Comparison of ENCODE assay signal across 14 cellular contexts in the genomic region with DNA sequence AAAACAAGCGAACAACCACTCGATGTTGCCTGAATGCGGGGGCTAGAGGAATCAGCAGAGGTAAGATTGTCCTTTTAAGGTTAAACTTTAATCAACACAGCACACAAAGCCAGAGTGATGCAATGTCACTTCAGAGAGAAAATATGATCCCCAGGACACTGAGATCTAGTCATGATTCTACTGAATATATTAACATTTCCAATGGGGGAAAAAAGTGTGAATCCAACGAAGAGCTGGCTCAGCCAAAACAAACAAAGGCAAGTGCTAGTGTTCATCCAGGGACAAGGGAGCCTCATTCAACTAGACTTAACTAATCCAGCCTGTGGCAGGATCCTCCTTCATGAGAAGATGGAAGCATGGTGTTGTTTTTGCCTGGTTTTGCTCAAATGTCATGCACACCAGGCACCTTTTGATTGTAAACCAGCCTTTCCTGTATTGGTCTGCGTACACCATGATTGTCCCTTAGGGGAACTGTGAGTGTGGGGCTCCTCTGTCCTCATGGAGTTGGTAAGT. TPM values are rescaled to one million over a fixed set of nuclear protein-coding genes. Genes with fewer than 3 reads are reported as not detected.
DNase-seq lines count a peak whose midpoint lies in the region; ATAC-seq, FAIRE-seq and TF ChIP-seq lines count a peak whose summit lies in the region.
"Had no signal": no experiment of that assay in that cellular context is flagged by ENCODE, and none has a peak within 500 bp of the region (broad histone marks: within the 10 kb centered on the region; RNA-seq: fewer than 3 reads in every experiment).

No MANE protein-coding gene starts in this region.

- H3K9me1 ChIP-seq in IMR-90 (ENCODE audit: insufficient read depth, low read length), result peaks cover 7% of the 10 kb centered on the region

- H3K56ac ChIP-seq in IMR-90 (ENCODE audit: extremely low read depth, insufficient read depth, low read length), result no peak overlapping the region

- H2AFZ ChIP-seq in IMR-90 (replicated peaks; ENCODE audit: low read length, poor library complexity), result peak overlapping the region; percentile 19

- H3K36me3 ChIP-seq in IMR-90 (ENCODE audit: control insufficient read depth, insufficient read depth, low read length), result no peaks in the 10 kb centered on the region
- H3K36me3 ChIP-seq: vagina had no signal

- H4K91ac ChIP-seq in IMR-90 (ENCODE audit: insufficient read depth, low read depth, low read length), result peak overlapping the region; percentile 45

- H2AK9ac ChIP-seq in IMR-90 (replicated peaks; ENCODE audit: low read depth, low read length, poor library complexity), result no peak overlapping the region

- H3K27ac ChIP-seq in IMR-90 (ENCODE audit: insufficient read depth, low read length) (no peak overlapping the region), substantia nigra (ENCODE audit: low read depth, low read length, poor library complexity, severe bottlenecking) (peak overlapping the region; percentile 40)
- H3K27ac ChIP-seq: vagina had no signal

- no peak for FAIRE-seq in H54 (lab: Jason Lieb, UNC)

- BruUV-seq in IMR-90 (replicated peaks; lab: Mats Ljungman, UMichigan), result no TSS peak

- H3K4ac ChIP-seq in IMR-90 (ENCODE audit: low read depth, low read length), result peak overlapping the region; percentile 14; the same call in 1 of the 2 replicates

- H2BK20ac ChIP-seq in IMR-90 (ENCODE audit: low read depth, low read length), result peak overlapping the region; percentile 38; the same call in 1 of the 2 replicates

- H3K4me1 ChIP-seq in IMR-90 (ENCODE audit: control insufficient read depth, insufficient read depth, low read length), result peaks cover 10% of the 10 kb centered on the region

- POLR2A ChIA-PET in IMR-90 (lab: Charles Lee; ENCODE audit: unreplicated experiment), result no interaction called here

- peak overlapping the region in 1 of 2 experiments; percentile 49; a peak in 3 of 4 replicates for H4K8ac ChIP-seq in IMR-90 (ENCODE audit: low read depth in 2 of 2, low read length in 2 of 2)

- peak overlapping the region; percentile 67 for H4K5ac ChIP-seq in IMR-90 (ENCODE audit: low read depth, low read length)

- peaks cover 0 to 7% of the 10 kb centered on the region in 2 experiments; a peak in 3 of 4 replicates for H3K79me1 ChIP-seq in IMR-90 (ENCODE audit: low read depth in 1 of 2, low read length in 2 of 2)

- H4K20me1 ChIP-seq in IMR-90 (ENCODE audit: insufficient read depth, low read length), result no peaks in the 10 kb centered on the region

- peak overlapping the region; percentile 21; the same call in 1 of the 2 replicates for H2BK120ac ChIP-seq in IMR-90 (ENCODE audit: low read depth, low read length)

- peak overlapping the region; percentile 24 for H2AK5ac ChIP-seq in IMR-90 (ENCODE audit: low read depth, low read length)

- H3K23ac ChIP-seq in IMR-90 (ENCODE audit: low read depth, low read length), result peak overlapping the region; percentile 11; the same call in 1 of the 2 replicates

- peak overlapping the region; percentile 19; the same call in 1 of the 2 replicates for H3K18ac ChIP-seq in IMR-90 (ENCODE audit: low read depth, low read length)

- TF ChIP-seq CTCF in IMR-90 (conservative IDR thresholded peaks at IDR 0.05; ENCODE audit: low read depth, low read length) (no peak), fibroblast of mammary gland (conservative IDR thresholded peaks at IDR 0.05; ENCODE audit: control insufficient read depth, insufficient read depth, low read depth, low read length) (no peak)

- peak overlapping the region; percentile 15; the same call in 1 of the 3 replicates for H2BK15ac ChIP-seq in IMR-90 (ENCODE audit: low read depth, low read length)

- H2BK5ac ChIP-seq in IMR-90 (ENCODE audit: low read depth, low read length, poor library complexity, severe bottlenecking), result peak overlapping the region; percentile 17

- ATAC-seq in IMR-90 (ENCODE audit: low read depth) (peak; percentile 14; the same call in 1 of the 2 replicates), HG03342 (IDR thresholded peaks at IDR 0.05; ENCODE audit: unreplicated experiment) (no peak), GM21717 (IDR thresholded peaks at IDR 0.05; ENCODE audit: unreplicated experiment) (no peak)

- CTCF ChIA-PET in IMR-90 (lab: Yijun Ruan, JAX), result interaction anchor here (0.6 kb wide), 1 partner anchor 9 kb away, joined by 3 read pairs; no protein-coding TSS in a partner anchor

- dilution Hi-C loops in IMR-90 (cut with HindIII; ENCODE audit: low sequenced_read_pairs, unreplicated experiment), result no loop called here

- H3K14ac ChIP-seq in IMR-90 (replicated peaks; ENCODE audit: low read depth, low read length), result peak overlapping the region; percentile 15; the same call in 1 of the 2 replicates

- in situ Hi-C loops in IMR-90 (cut with MboI; ENCODE audit: low sequenced_read_pairs), result no loop called here

- DNase-seq in IMR-90, result no peak
- peak; percentile 40 for DNase-seq in NCI-H774 (lab: John Stamatoyannopoulos, UW)
- peak; percentile 24 for DNase-seq in fibroblast of mammary gland (ENCODE audit: low read depth)
- DNase-seq in substantia nigra (lab: John Stamatoyannopoulos, UW), result peak in 1 of 49 donors; percentile 19
- no peak for DNase-seq in H54 (ENCODE audit: insufficient read length, low spot score)
- DNase-seq: activated CD4-positive, alpha-beta T cell treated with anti-CD3 and anti-CD28 coated beads, Interleukin-2, amount 10 ng/mL, durations not matched to agents 24 days and 14 days; dermis blood vessel endothelial cell; glutamatergic neuron; SK-N-SH had no signal

- no peak overlapping the region for H3K4me3 ChIP-seq in IMR-90 (ENCODE audit: insufficient read depth, low read depth, low read length)
- no peak overlapping the region for H3K4me3 ChIP-seq in fibroblast of mammary gland (ENCODE audit: control insufficient read depth, low read depth, low read length)
- H3K4me3 ChIP-seq: vagina had no signal

- no peak for TF ChIP-seq RAD21 in IMR-90 (IDR thresholded peaks at IDR 0.05; ENCODE audit: low read length)

- no peaks in the 10 kb centered on the region for H3K9me3 ChIP-seq in IMR-90 (ENCODE audit: control insufficient read depth, insufficient read depth, low read length)
- H3K9me3 ChIP-seq: SK-N-SH, vagina had no signal

- H3K9ac ChIP-seq in IMR-90 (ENCODE audit: low read depth, low read length), result no peak overlapping the region
- H3K9ac ChIP-seq: SK-N-SH had no signal

- intact Hi-C loops in IMR-90 (cut with micrococcal nuclease), result no loop called here

- TF ChIP-seq POLR2A in IMR-90 (IDR thresholded peaks at IDR 0.05; ENCODE audit: low read depth, low read length), result no peak
- TF ChIP-seq POLR2A in H54 (IDR thresholded peaks at IDR 0.05; ENCODE audit: low read depth, low read length), result no peak

- peak overlapping the region; percentile 10; the same call in 1 of the 2 replicates for H3K4me2 ChIP-seq in IMR-90 (ENCODE audit: low read depth, low read length)
- H3K4me2 ChIP-seq: SK-N-SH had no signal

- WGBS in IMR-90 (ENCODE audit: extremely low coverage in 2 of 2, insufficient read length in 1 of 2), 2 experiments, result 100% methylated on average over 1 of the region's 5 CpGs; no CpG with 5 or more reads in 1 of the 2 experiments

- H3K27me3 ChIP-seq in IMR-90 (ENCODE audit: control insufficient read depth, insufficient read depth, low read length), result no peaks in the 10 kb centered on the region
- H3K27me3 ChIP-seq: vagina had no signal

TF ChIP-seq in IMR-90, 13 proteins besides CTCF, POLR2A, EP300 and RAD21:
- TF ChIP-seq SMC3 (IDR thresholded peaks at IDR 0.05; ENCODE audit: low read depth, low read length) (no peak), FOS (IDR thresholded peaks at IDR 0.05; ENCODE audit: low read depth, low read length) (no peak), CEBPB (IDR thresholded peaks at IDR 0.05; ENCODE audit: low read depth, low read length) (peak; percentile 56)

RNA-seq across cellular contexts. Expression of gene SCG5, which starts 35.8 kb away (rescaled TPM):
- 7.9 and 8.3 TPM in 2 replicates for total RNA-seq in IMR-90 (2012; rRNA removed)
- 15.6 and 16.8 TPM in 2 replicates for polyA plus RNA-seq in IMR-90 (2012; rRNA removed)
- 12.1 and 13.8 TPM in 2 replicates for polyA plus RNA-seq in IMR-90 (2012; cell fraction: cytosol; rRNA removed)
- 4.1 and 8.2 TPM in 2 replicates for polyA plus RNA-seq in IMR-90 (2012; cell fraction: nucleus; rRNA removed; ENCODE audit: low replicate concordance)

RNA-seq across cellular contexts. Expression of gene GREM1, which starts 40.5 kb away (rescaled TPM):
- 848 and 1,032 TPM in 2 replicates for total RNA-seq in IMR-90 (2012; rRNA removed)
- polyA plus RNA-seq in IMR-90 (2012; rRNA removed), result 852 and 1,130 TPM in 2 replicates
- 185 and 289 TPM in 2 replicates for polyA plus RNA-seq in IMR-90 (2012; cell fraction: cytosol; rRNA removed)
- 59.3 and 362 TPM in 2 replicates for polyA plus RNA-seq in IMR-90 (2012; cell fraction: nucleus; rRNA removed; ENCODE audit: low replicate concordance)
- total RNA-seq: activated CD4-positive, alpha-beta T cell treated with anti-CD3 and anti-CD28 coated beads, Interleukin-2, amount 10 ng/mL, durations not matched to agents 24 days and 14 days; HT1080; NCI-H460 had no signal

Comparison
In these comparisons a context has a peak if more than half of its experiments do, and no peak if none do; other contexts are left out.
1. DNase-seq: peak in NCI-H774 (single experiment) and fibroblast of mammary gland (single experiment); none in IMR-90 (single experiment) and H54 (single experiment).